In genomic region chr3:125156491-125156890, GRCh38 we compare ENCODE assay signal across 1 cellular context.
TF ChIP-seq lines count a peak whose summit lies in the region.

No MANE protein-coding gene starts in this region.

TF ChIP-seq in GM23338, 12 proteins besides CTCF, POLR2A, EP300 and RAD21 (continued from another document):
- TF ChIP-seq ZNF462 (CRISPR knock-in tag; IDR thresholded peaks at IDR 0.05): no peak
TF ChIP-seq in GM23338: peak in this region for 0.
